Comparison of ENCODE assay signal across 1 cellular context in genomic region chr9:75111019-75111622, GRCh38.
TF ChIP-seq lines count a peak whose summit lies in the region.

No MANE protein-coding gene starts in this region.

TF ChIP-seq in HEK293, 187 proteins besides CTCF, POLR2A, EP300 and RAD21 (continued from another document):
- TF ChIP-seq PRDM6 (tag by site-specific recombination; IDR thresholded peaks at IDR 0.05), result no peak
